ENCODE assay signal across 19 cellular contexts in the genomic region with DNA sequence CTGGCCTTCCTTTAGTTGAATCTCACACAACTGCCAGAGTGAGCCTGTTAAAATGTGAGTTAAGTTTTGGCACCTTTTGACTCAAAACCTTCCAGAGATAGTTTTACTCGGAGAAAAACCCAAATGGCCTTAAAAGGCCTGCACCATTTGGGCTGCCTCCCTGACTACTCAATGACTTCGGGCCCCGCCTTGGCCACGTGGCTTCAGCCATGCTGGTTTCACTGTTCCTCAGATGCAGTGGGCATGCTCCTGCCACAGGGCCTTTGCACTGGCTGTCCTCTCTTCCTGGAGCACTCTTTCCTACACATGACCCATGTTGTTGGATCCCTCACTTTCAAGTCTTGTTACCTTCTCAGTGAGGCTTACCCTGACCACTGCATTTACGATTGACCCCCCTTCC. TPM values are rescaled to one million over a fixed set of nuclear protein-coding genes. Genes with fewer than 3 reads are reported as not detected.
DNase-seq lines count a peak whose midpoint lies in the region; ATAC-seq and TF ChIP-seq lines count a peak whose summit lies in the region.
"Had no signal": no experiment of that assay in that cellular context is flagged by ENCODE, and none has a peak within 500 bp of the region (broad histone marks: within the 10 kb centered on the region; RNA-seq: fewer than 3 reads in every experiment).

No MANE protein-coding gene starts in this region.

- no peak for ATAC-seq in right cardiac atrium
- no peak for ATAC-seq in left cardiac atrium
- ATAC-seq in WTC11, result no peak
- ATAC-seq in lower lobe of right lung, result no peak
- ATAC-seq: SK-N-SH treated with all-trans-retinoic acid at 6 μM for 48 hours had no signal

- H3K9me3 ChIP-seq in right cardiac atrium (ENCODE audit: control insufficient read depth, low read length), result no peaks in the 10 kb centered on the region
- H3K9me3 ChIP-seq in lower lobe of right lung, result no peaks in the 10 kb centered on the region
- H3K9me3 ChIP-seq: HAP-1 had no signal

- H3K27me3 ChIP-seq in right cardiac atrium (ENCODE audit: control insufficient read depth, insufficient read depth), result no peaks in the 10 kb centered on the region
- H3K27me3 ChIP-seq in lower lobe of right lung (ENCODE audit: low read depth), result no peaks in the 10 kb centered on the region

- no peaks in the 10 kb centered on the region for H3K9me3 Mint-ChIP-seq in WTC11

- TF ChIP-seq CTCF in WTC11 (IDR thresholded peaks at IDR 0.05) (no peak), lower lobe of right lung (IDR thresholded peaks at IDR 0.05) (no peak)

- H3K36me3 Mint-ChIP-seq in WTC11, result peaks cover 23% of the 10 kb centered on the region

- DNase-seq in right cardiac atrium (peak in 2 of 3 donors; percentile 40 to 50), left cardiac atrium (no peak), WTC11 (ENCODE audit: low spot score) (no peak), lower lobe of right lung (peak; percentile 22), KG1 (lab: John Stamatoyannopoulos, UW) (no peak), NCI-H748 treated with DMSO at 0.1 percent for 48 hours (lab: John Stamatoyannopoulos, UW) (no peak), germinal center (ENCODE audit: low spot score) (no peak)
- no peak for DNase-seq in stimulated activated CD4-positive, alpha-beta T cell treated with anti-CD3 and anti-CD28 coated beads, Interleukin-4, amount 100 ng/mL, for 1 hour
- DNase-seq: DMS79, GM23248, MM.1S, NCI-H1048, NCI-H1417 treated with DMSO at 0.1 percent for 48 hours, NCI-H187 treated with DMSO at 0.1 percent for 48 hours, NCI-H2107, SIG-M5 had no signal

- no peak overlapping the region for H3K27ac Mint-ChIP-seq in WTC11

- CTCF ChIA-PET in WTC11 (lab: Charles Lee), result interaction anchor here (0.6 to 1.5 kb wide), 8 partner anchors 14 to 681 kb away, joined by 3 to 6 read pairs (median 4); no protein-coding TSS in a partner anchor

- H3K4me1 ChIP-seq in right cardiac atrium (ENCODE audit: control insufficient read depth, insufficient read depth, low read length), result no peaks in the 10 kb centered on the region
- no peaks in the 10 kb centered on the region for H3K4me1 ChIP-seq in lower lobe of right lung
- H3K4me1 ChIP-seq: HAP-1 had no signal

- POLR2A ChIA-PET in WTC11 (lab: Charles Lee), result interaction anchor here (0.6 kb wide), 2 partner anchors 20 to 338 kb away, joined by 3 to 6 read pairs; no protein-coding TSS in a partner anchor

- H3K36me3 ChIP-seq in lower lobe of right lung, result peaks cover 31% of the 10 kb centered on the region

- intact Hi-C loops in right cardiac atrium (cut with DNase I) (no loop called here), left cardiac atrium (cut with DNase I) (no loop called here), lower lobe of right lung (cut with DNase I) (no loop called here)

- no peaks in the 10 kb centered on the region for H3K27me3 Mint-ChIP-seq in WTC11 (ENCODE audit: low read depth)

- H3K4me3 ChIP-seq in right cardiac atrium (ENCODE audit: low read length) (no peak overlapping the region), lower lobe of right lung (no peak overlapping the region)
- H3K4me3 ChIP-seq: GM23248, HAP-1, PC-9 had no signal

- 84% methylated on average over 5 of the region's 5 CpGs for WGBS in right cardiac atrium

- H3K27ac ChIP-seq in right cardiac atrium (ENCODE audit: low read length) (no peak overlapping the region), lower lobe of right lung (no peak overlapping the region)
- H3K27ac ChIP-seq: GM23248, PC-9 had no signal

- no peak overlapping the region for H3K4me3 Mint-ChIP-seq in WTC11

- no peaks in the 10 kb centered on the region for H3K4me1 Mint-ChIP-seq in WTC11

TF ChIP-seq in WTC11, 78 proteins besides CTCF, POLR2A, EP300 and RAD21:
- TF ChIP-seq, protein P1, sequence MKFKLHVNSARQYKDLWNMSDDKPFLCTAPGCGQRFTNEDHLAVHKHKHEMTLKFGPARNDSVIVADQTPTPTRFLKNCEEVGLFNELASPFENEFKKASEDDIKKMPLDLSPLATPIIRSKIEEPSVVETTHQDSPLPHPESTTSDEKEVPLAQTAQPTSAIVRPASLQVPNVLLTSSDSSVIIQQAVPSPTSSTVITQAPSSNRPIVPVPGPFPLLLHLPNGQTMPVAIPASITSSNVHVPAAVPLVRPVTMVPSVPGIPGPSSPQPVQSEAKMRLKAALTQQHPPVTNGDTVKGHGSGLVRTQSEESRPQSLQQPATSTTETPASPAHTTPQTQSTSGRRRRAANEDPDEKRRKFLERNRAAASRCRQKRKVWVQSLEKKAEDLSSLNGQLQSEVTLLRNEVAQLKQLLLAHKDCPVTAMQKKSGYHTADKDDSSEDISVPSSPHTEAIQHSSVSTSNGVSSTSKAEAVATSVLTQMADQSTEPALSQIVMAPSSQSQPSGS (CRISPR knock-in tag; IDR thresholded peaks at IDR 0.05; ENCODE audit: borderline replicate concordance, low read depth), result no peak
- TF ChIP-seq NFE2L1 (CRISPR knock-in tag; IDR thresholded peaks at IDR 0.05) (no peak), ZNF138 (CRISPR knock-in tag; conservative IDR thresholded peaks at IDR 0.05) (no peak), NR1H2 (CRISPR knock-in tag; IDR thresholded peaks at IDR 0.05) (no peak), GTF2I (CRISPR knock-in tag; conservative IDR thresholded peaks at IDR 0.05) (peak; percentile 69), CREM (CRISPR knock-in tag; IDR thresholded peaks at IDR 0.05) (no peak)
- TF ChIP-seq, protein P2, sequence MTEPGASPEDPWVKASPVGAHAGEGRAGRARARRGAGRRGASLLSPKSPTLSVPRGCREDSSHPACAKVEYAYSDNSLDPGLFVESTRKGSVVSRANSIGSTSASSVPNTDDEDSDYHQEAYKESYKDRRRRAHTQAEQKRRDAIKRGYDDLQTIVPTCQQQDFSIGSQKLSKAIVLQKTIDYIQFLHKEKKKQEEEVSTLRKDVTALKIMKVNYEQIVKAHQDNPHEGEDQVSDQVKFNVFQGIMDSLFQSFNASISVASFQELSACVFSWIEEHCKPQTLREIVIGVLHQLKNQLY (CRISPR knock-in tag; IDR thresholded peaks at IDR 0.05), result no peak

RNA-seq across cellular contexts. Expression of gene VEGFA, which starts 18.3 kb away (rescaled TPM):
- total RNA-seq in right cardiac atrium (100 to 1,000 TPM; 163 to 296 (median 219) TPM), left cardiac atrium (100 to 1,000 TPM; 168 to 212 TPM), WTC11 (2021) (41.9 to 44.4 TPM (median 43.8 TPM) in 3 replicates), lower lobe of right lung (196 TPM)
- polyA plus RNA-seq in right cardiac atrium, result 246 TPM

Comparison
In these comparisons a context has a peak if more than half of its experiments do, and no peak if none do; other contexts are left out.
1. DNase-seq: peak in right cardiac atrium (2 of 3) and lower lobe of right lung (single experiment); none in left cardiac atrium (single experiment), WTC11 (single experiment), KG1 (single experiment), NCI-H748 treated with DMSO at 0.1 percent for 48 hours (single experiment), stimulated activated CD4-positive, alpha-beta T cell treated with anti-CD3 and anti-CD28 coated beads, Interleukin-4, amount 100 ng/mL, for 1 hour (single experiment) and germinal center (single experiment).